23 cellular contexts compared by ENCODE assay signal in the genomic region with DNA sequence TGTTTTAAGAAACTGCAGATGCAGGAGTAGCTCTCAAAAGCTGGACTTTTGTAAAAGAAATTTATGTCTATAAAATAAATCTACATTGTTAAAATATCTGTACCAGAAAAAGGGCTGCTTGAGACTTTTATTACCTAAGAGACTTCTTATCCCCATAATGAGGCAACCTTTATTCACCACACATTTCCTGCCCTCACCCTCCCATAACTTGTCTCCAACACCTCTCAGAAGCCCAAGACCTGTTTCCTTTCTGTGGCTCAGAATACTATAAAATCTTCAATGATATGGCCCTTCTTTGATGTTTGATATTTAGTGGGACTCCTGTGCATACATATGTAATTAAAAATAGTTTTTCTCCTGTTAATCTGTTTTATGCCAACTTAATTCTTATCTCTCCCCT.
"Had no signal": no experiment of that assay in that cellular context is flagged by ENCODE, and none has a peak within 500 bp of the region (broad histone marks: within the 10 kb centered on the region; RNA-seq: fewer than 3 reads in every experiment).

No MANE protein-coding gene starts in this region.

- H3K9me3 ChIP-seq: adrenal gland had no signal

- DNase-seq: activated B cell treated with CpG ODN at 0.5 μM for 24 hours; activated CD4-positive, alpha-beta T cell treated with anti-CD3 and anti-CD28 coated beads for 1 hour; activated CD4-positive, alpha-beta T cell treated with anti-CD3 and anti-CD28 coated beads, Interleukin-2, amount 10 ng/mL, durations not matched to agents 24 days and 14 days; activated CD4-positive, alpha-beta T cell treated with anti-CD3 and anti-CD28 coated beads, Interleukin-2, amount 50 U/mL, for 48 hours; activated gamma-delta T cell; activated naive CD4-positive, alpha-beta T cell treated with anti-CD3 and anti-CD28 coated beads for 36 hours; activated T-cell treated with anti-CD3 and anti-CD28 coated beads for 4 hours; activated T-cell treated with anti-CD3 and anti-CD28 coated beads, Interleukin-2, amount 50 U/mL, for 48 hours; adrenal gland; anterior cingulate cortex; Karpas-422; NCI-H1048; NCI-H146; NCI-H187 treated with DMSO at 0.1 percent for 48 hours; NCI-H2081 treated with DMSO at 0.1 percent for 48 hours; NCI-H446; NCI-H524; PC-9; SIG-M5; T-helper 17 cell; T-helper 9 cell had no signal

- H3K36me3 Mint-ChIP-seq: activated naive CD8-positive, alpha-beta T cell had no signal

- H3K27me3 Mint-ChIP-seq: activated B cell treated with CpG ODN at 0.5 μM for 24 hours; activated CD4-positive, alpha-beta T cell treated with anti-CD3 and anti-CD28 coated beads, Interleukin-2, amount 10 ng/mL, durations not matched to agents 24 days and 14 days had no signal

- H3K9me3 Mint-ChIP-seq: activated CD4-positive, alpha-beta T cell treated with anti-CD3 and anti-CD28 coated beads, Interleukin-2, amount 10 ng/mL, durations not matched to agents 24 days and 14 days; activated naive CD4-positive, alpha-beta T cell treated with anti-CD3 and anti-CD28 coated beads for 36 hours; activated T-helper 17 cell treated with anti-CD3 and anti-CD28 coated beads, Interleukin-2, amount 50 U/mL, for 72 hours had no signal

- H3K4me2 ChIP-seq: PC-9 had no signal

- H3K36me3 ChIP-seq: adrenal gland had no signal

- H2AFZ ChIP-seq: PC-9 had no signal

- H3K4me3 Mint-ChIP-seq: activated B cell treated with CpG ODN at 0.5 μM for 24 hours; activated CD4-positive, alpha-beta T cell treated with anti-CD3 and anti-CD28 coated beads, Interleukin-2, amount 10 ng/mL, durations not matched to agents 24 days and 14 days; activated naive CD4-positive, alpha-beta T cell treated with anti-CD3 and anti-CD28 coated beads for 36 hours; activated naive CD8-positive, alpha-beta T cell; activated T-helper 17 cell treated with anti-CD3 and anti-CD28 coated beads, Interleukin-2, amount 50 U/mL, for 72 hours; T-helper 17 cell had no signal

- H3K4me1 Mint-ChIP-seq: activated B cell treated with CpG ODN at 0.5 μM for 24 hours; activated CD4-positive, alpha-beta T cell treated with anti-CD3 and anti-CD28 coated beads, Interleukin-2, amount 10 ng/mL, durations not matched to agents 24 days and 14 days; activated T-helper 17 cell treated with anti-CD3 and anti-CD28 coated beads, Interleukin-2, amount 50 U/mL, for 72 hours had no signal

- H3K27ac ChIP-seq: adrenal gland, PC-9 had no signal

- H3K4me1 ChIP-seq: adrenal gland had no signal

- H3K4me3 ChIP-seq: adrenal gland, PC-9 had no signal

- ATAC-seq: activated T-helper 17 cell treated with anti-CD3 and anti-CD28 coated beads, Interleukin-2, amount 50 U/mL, for 72 hours; T-helper 17 cell had no signal

- H3K27me3 ChIP-seq: adrenal gland had no signal

- H3K27ac Mint-ChIP-seq: activated B cell treated with CpG ODN at 0.5 μM for 24 hours; activated CD4-positive, alpha-beta T cell treated with anti-CD3 and anti-CD28 coated beads, Interleukin-2, amount 10 ng/mL, durations not matched to agents 24 days and 14 days; activated naive CD4-positive, alpha-beta T cell treated with anti-CD3 and anti-CD28 coated beads for 36 hours; activated naive CD8-positive, alpha-beta T cell; activated T-helper 17 cell treated with anti-CD3 and anti-CD28 coated beads, Interleukin-2, amount 50 U/mL, for 72 hours; T-helper 17 cell had no signal
